In genomic region chr6:40959781-40960327, GRCh38 we compare ENCODE assay signal across 1 cellular context.
TF ChIP-seq lines count a peak whose summit lies in the region.

No MANE protein-coding gene starts in this region.

TF ChIP-seq in A549, 52 proteins besides CTCF, POLR2A, EP300 and RAD21 (continued from another document):
- TF ChIP-seq TP53 (CRISPR knock-in tag; IDR thresholded peaks at IDR 0.05) = no peak
- TF ChIP-seq NR3C1 (IDR thresholded peaks at IDR 0.05) = no peak
